ENCODE assay signal across 16 cellular contexts in the genomic region with DNA sequence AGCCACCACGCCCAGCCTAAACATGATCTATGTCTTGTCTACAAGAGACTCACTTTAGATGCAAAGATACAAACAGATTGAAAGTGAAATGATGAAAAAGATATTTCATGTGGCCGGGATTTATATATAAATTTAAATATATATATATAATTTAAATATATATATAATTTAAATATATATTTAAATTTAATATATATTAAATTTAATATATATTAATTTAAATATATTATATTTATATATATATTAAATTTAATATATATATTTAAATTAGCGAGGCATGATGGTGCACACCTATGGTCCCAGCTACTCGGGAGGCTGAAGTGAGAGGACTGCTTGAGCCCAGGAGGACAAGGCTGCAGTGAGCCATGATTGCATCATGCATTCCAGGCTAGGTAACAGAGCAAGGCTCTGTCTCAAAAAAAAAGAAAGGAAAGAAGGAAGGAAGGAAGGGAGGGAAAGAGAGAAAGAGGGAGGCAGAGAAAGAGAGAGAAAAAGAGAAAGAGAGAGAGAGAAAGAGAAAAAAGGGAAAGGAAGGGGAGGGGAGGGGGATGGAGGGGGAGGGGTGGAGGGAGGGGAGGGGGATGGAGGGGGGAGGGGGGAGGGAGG. TPM values are rescaled to one million over a fixed set of nuclear protein-coding genes. Genes with fewer than 3 reads are reported as not detected.
DNase-seq lines count a peak whose midpoint lies in the region; ATAC-seq, FAIRE-seq and TF ChIP-seq lines count a peak whose summit lies in the region.
"Had no signal": no experiment of that assay in that cellular context is flagged by ENCODE, and none has a peak within 500 bp of the region (broad histone marks: within the 10 kb centered on the region; RNA-seq: fewer than 3 reads in every experiment).

No MANE protein-coding gene starts in this region.

- no peaks in the 10 kb centered on the region for H4K20me1 ChIP-seq in HepG2 (ENCODE audit: insufficient read depth, low read length)
- no peaks in the 10 kb centered on the region for H4K20me1 ChIP-seq in IMR-90 (ENCODE audit: insufficient read depth, low read length)

- H3K9me1 ChIP-seq in IMR-90 (ENCODE audit: insufficient read depth, low read length), result no peaks in the 10 kb centered on the region

- no peak overlapping the region for H2BK15ac ChIP-seq in IMR-90 (ENCODE audit: low read depth, low read length)

- no peak overlapping the region for H3K23ac ChIP-seq in IMR-90 (ENCODE audit: low read depth, low read length)

- peaks cover 5% of the 10 kb centered on the region for H3K4me1 Mint-ChIP-seq in activated naive CD8-positive, alpha-beta T cell treated with anti-CD3 and anti-CD28 coated beads for 36 hours

- TF ChIP-seq EP300 in HepG2 (IDR thresholded peaks at IDR 0.05; ENCODE audit: low read depth in 2 of 2, low read length in 2 of 2) (no peak), HepG2 (CRISPR knock-in tag; IDR thresholded peaks at IDR 0.05; ENCODE audit: borderline replicate concordance) (no peak)

- H4K8ac ChIP-seq in IMR-90 (ENCODE audit: low read depth in 2 of 2, low read length in 2 of 2), result no peak overlapping the region

- H2AK5ac ChIP-seq in IMR-90 (ENCODE audit: low read depth, low read length), result no peak overlapping the region

- no peak overlapping the region for H3K56ac ChIP-seq in IMR-90 (ENCODE audit: extremely low read depth, insufficient read depth, low read length)

- H3K27me3 Mint-ChIP-seq in activated naive CD8-positive, alpha-beta T cell treated with anti-CD3 and anti-CD28 coated beads for 36 hours, result peaks cover 52% of the 10 kb centered on the region

- no peak for TF ChIP-seq RAD21 in HepG2 (CRISPR knock-in tag; IDR thresholded peaks at IDR 0.05)
- no peak for TF ChIP-seq RAD21 in IMR-90 (IDR thresholded peaks at IDR 0.05; ENCODE audit: low read length)

- no peak overlapping the region for H4K91ac ChIP-seq in IMR-90 (ENCODE audit: insufficient read depth, low read depth, low read length)

- H3K27ac ChIP-seq in HepG2 (ENCODE audit: extremely low read length, insufficient read depth, low read length), result no peak overlapping the region
- H3K27ac ChIP-seq in right lobe of liver, result no peak overlapping the region
- H3K27ac ChIP-seq in IMR-90 (ENCODE audit: insufficient read depth, low read length), result no peak overlapping the region
- no peak overlapping the region for H3K27ac ChIP-seq in brain microvascular endothelial cell
- H3K27ac ChIP-seq: GM23248 had no signal

- no peak for TF ChIP-seq CTCF in HepG2 (CRISPR knock-in tag; IDR thresholded peaks at IDR 0.05)
- TF ChIP-seq CTCF in right lobe of liver (IDR thresholded peaks at IDR 0.05), result no peak
- TF ChIP-seq CTCF in IMR-90 (conservative IDR thresholded peaks at IDR 0.05; ENCODE audit: low read depth, low read length), result no peak
- no peak for TF ChIP-seq CTCF in brain microvascular endothelial cell (IDR thresholded peaks at IDR 0.05; ENCODE audit: low read depth, low read length, missing control alignments)

- H3K36me3 Mint-ChIP-seq in activated naive CD8-positive, alpha-beta T cell treated with anti-CD3 and anti-CD28 coated beads for 36 hours, result peaks cover 2% of the 10 kb centered on the region
- H3K36me3 Mint-ChIP-seq: CD14-positive monocyte; CD8-positive, alpha-beta T cell had no signal

- no peak for FAIRE-seq in HepG2 (lab: Jason Lieb, UNC)

- CTCF ChIA-PET in HepG2 (lab: Yijun Ruan, JAX; ENCODE audit: low intra/inter-chr PET ratio, low total read pairs) (no interaction called here), IMR-90 (lab: Yijun Ruan, JAX) (no interaction called here)

- H3K36me3 ChIP-seq in HepG2 (replicated peaks in 1 of 2; ENCODE audit: control insufficient read depth in 1 of 2, insufficient read depth in 2 of 2, low read length in 2 of 2), result no peaks in the 10 kb centered on the region
- H3K36me3 ChIP-seq in right lobe of liver, result no peaks in the 10 kb centered on the region
- H3K36me3 ChIP-seq in IMR-90 (ENCODE audit: control insufficient read depth, insufficient read depth, low read length), result no peaks in the 10 kb centered on the region
- no peaks in the 10 kb centered on the region for H3K36me3 ChIP-seq in brain microvascular endothelial cell (replicated peaks)

- H3K4me1 ChIP-seq in HepG2 (ENCODE audit: insufficient read depth, low read length) (no peaks in the 10 kb centered on the region), right lobe of liver (no peaks in the 10 kb centered on the region), IMR-90 (ENCODE audit: control insufficient read depth, insufficient read depth, low read length) (no peaks in the 10 kb centered on the region)

- H3K9ac ChIP-seq in HepG2 (ENCODE audit: insufficient read depth, low read depth, low read length), result no peak overlapping the region
- no peak overlapping the region for H3K9ac ChIP-seq in IMR-90 (ENCODE audit: low read depth, low read length)
- H3K9ac ChIP-seq: GM23248 had no signal

- H3K4me3 ChIP-seq in HepG2 (replicated peaks in 1 of 3; ENCODE audit: insufficient read depth in 1 of 3, low read depth in 2 of 3, low read length in 3 of 3), result no peak overlapping the region
- no peak overlapping the region for H3K4me3 ChIP-seq in right lobe of liver
- no peak overlapping the region for H3K4me3 ChIP-seq in IMR-90 (ENCODE audit: insufficient read depth, low read depth, low read length)
- no peak overlapping the region for H3K4me3 ChIP-seq in brain microvascular endothelial cell (ENCODE audit: low read depth, low read length)
- H3K4me3 ChIP-seq: GM23248 had no signal

- no peak overlapping the region for H3K4me2 ChIP-seq in HepG2 (ENCODE audit: low read depth, low read length)
- H3K4me2 ChIP-seq in IMR-90 (ENCODE audit: low read depth, low read length), result no peak overlapping the region

- H2AK9ac ChIP-seq in IMR-90 (replicated peaks; ENCODE audit: low read depth, low read length, poor library complexity), result no peak overlapping the region

- no peak for TF ChIP-seq POLR2A in HepG2 (IDR thresholded peaks at IDR 0.05; ENCODE audit: insufficient read depth in 1 of 2, low read depth in 2 of 2, low read length in 2 of 2)
- TF ChIP-seq POLR2A in right lobe of liver (IDR thresholded peaks at IDR 0.05), result no peak
- no peak for TF ChIP-seq POLR2A in IMR-90 (IDR thresholded peaks at IDR 0.05; ENCODE audit: low read depth, low read length)

- no peak overlapping the region for H2BK5ac ChIP-seq in IMR-90 (ENCODE audit: low read depth, low read length, poor library complexity, severe bottlenecking)

- no peaks in the 10 kb centered on the region for H3K79me1 ChIP-seq in IMR-90 (ENCODE audit: low read depth in 1 of 2, low read length in 2 of 2)

- in situ Hi-C loops in HepG2 (cut with HindIII; ENCODE audit: extremely low pct_ligation_motif_present, low pct_unique_long_range_greater_than_20kb) (no loop called here), IMR-90 (cut with MboI; ENCODE audit: low sequenced_read_pairs) (loop anchor here (25.0 kb wide), 1 partner anchor 711 kb away; no protein-coding TSS in a partner anchor), brain microvascular endothelial cell (cut with HindIII; ENCODE audit: low pct_ligation_motif_present, low sequenced_read_pairs) (no loop called here)

- dilution Hi-C loops in IMR-90 (cut with HindIII; ENCODE audit: low sequenced_read_pairs, unreplicated experiment), result no loop called here

- no peak overlapping the region for H3K4me3 Mint-ChIP-seq in activated naive CD8-positive, alpha-beta T cell treated with anti-CD3 and anti-CD28 coated beads for 36 hours
- H3K4me3 Mint-ChIP-seq: CD8-positive, alpha-beta T cell had no signal

- H3K18ac ChIP-seq in IMR-90 (ENCODE audit: low read depth, low read length), result no peak overlapping the region

- no peaks in the 10 kb centered on the region for H3K79me2 ChIP-seq in HepG2 (ENCODE audit: insufficient read depth, low read length)

- WGBS in HepG2 (ENCODE audit: low lambda C conversion rate), result 55% methylated on average over 4 of the region's 4 CpGs
- WGBS in right lobe of liver (ENCODE audit: insufficient coverage, low coverage, low lambda C conversion rate, missing lambda C conversion rate), result 80% methylated on average over 4 of the region's 4 CpGs
- no CpG with 5 or more reads among the region's 4 CpGs for WGBS in IMR-90 (ENCODE audit: extremely low coverage in 2 of 2, insufficient read length in 1 of 2), 2 experiments

- no peak overlapping the region for H2BK120ac ChIP-seq in IMR-90 (ENCODE audit: low read depth, low read length)

- no peak overlapping the region for H4K5ac ChIP-seq in IMR-90 (ENCODE audit: low read depth, low read length)

- H3K9me3 Mint-ChIP-seq in activated naive CD8-positive, alpha-beta T cell treated with anti-CD3 and anti-CD28 coated beads for 36 hours, result no peaks in the 10 kb centered on the region

- peak overlapping the region; percentile 45 for H3K27ac Mint-ChIP-seq in activated naive CD8-positive, alpha-beta T cell treated with anti-CD3 and anti-CD28 coated beads for 36 hours
- H3K27ac Mint-ChIP-seq: CD14-positive monocyte; CD8-positive, alpha-beta T cell had no signal

- H3K4ac ChIP-seq in IMR-90 (ENCODE audit: low read depth, low read length), result no peak overlapping the region

- H3K14ac ChIP-seq in IMR-90 (replicated peaks; ENCODE audit: low read depth, low read length), result no peak overlapping the region

- BruUV-seq in HepG2 (replicated peaks; lab: Mats Ljungman, UMichigan), result no TSS peak
- no TSS peak for BruUV-seq in IMR-90 (replicated peaks; lab: Mats Ljungman, UMichigan)

- peaks cover 1% of the 10 kb centered on the region; the same call in 1 of the 2 replicates for H3K9me3 ChIP-seq in HepG2 (ENCODE audit: low read length)
- no peaks in the 10 kb centered on the region for H3K9me3 ChIP-seq in right lobe of liver
- peaks cover 6% of the 10 kb centered on the region; the same call in 1 of the 2 replicates for H3K9me3 ChIP-seq in IMR-90 (ENCODE audit: control insufficient read depth, insufficient read depth, low read length)

- H2AFZ ChIP-seq in HepG2 (ENCODE audit: low read length) (no peak overlapping the region), IMR-90 (replicated peaks; ENCODE audit: low read length, poor library complexity) (no peak overlapping the region)
- H2AFZ ChIP-seq: GM23248 had no signal

- H3K27me3 ChIP-seq in HepG2 (ENCODE audit: control insufficient read depth in 1 of 2, insufficient read depth in 2 of 2, low read length in 2 of 2), result peaks cover 1 to 14% of the 10 kb centered on the region in 2 experiments; a peak in 3 of 5 replicates
- no peaks in the 10 kb centered on the region for H3K27me3 ChIP-seq in right lobe of liver
- peaks cover 11% of the 10 kb centered on the region for H3K27me3 ChIP-seq in IMR-90 (ENCODE audit: control insufficient read depth, insufficient read depth, low read length)
- H3K27me3 ChIP-seq in brain microvascular endothelial cell (replicated peaks), result peaks cover 2% of the 10 kb centered on the region

- no peak for DNase-seq in HepG2 (ENCODE audit: low spot score)
- no peak for DNase-seq in right lobe of liver
- no peak for DNase-seq in IMR-90
- no peak for DNase-seq in activated naive CD8-positive, alpha-beta T cell treated with anti-CD3 and anti-CD28 coated beads for 36 hours
- DNase-seq in activated CD4-positive, CD25-positive, alpha-beta regulatory T cell treated with anti-CD3 and anti-CD28 coated beads, Interleukin-2, amount 50 U/mL, for 72 hours, result no peak
- DNase-seq in D341Med (ENCODE audit: low spot score), result no peak
- DNase-seq in brain microvascular endothelial cell, result no peak
- DNase-seq: CD8-positive, alpha-beta T cell; COR-L47; DMS53; H7 had no signal

- POLR2A ChIA-PET in HepG2 (lab: Yijun Ruan, JAX) (no interaction called here), IMR-90 (lab: Charles Lee; ENCODE audit: unreplicated experiment) (no interaction called here)

- intact Hi-C loops in HepG2 (cut with micrococcal nuclease; ENCODE audit: unreplicated experiment), result no loop called here
- intact Hi-C loops in right lobe of liver (cut with DNase I), result no loop called here
- intact Hi-C loops in IMR-90 (cut with micrococcal nuclease), result no loop called here

- H2BK20ac ChIP-seq in IMR-90 (ENCODE audit: low read depth, low read length), result no peak overlapping the region

- ATAC-seq in HepG2 (no peak), right lobe of liver (no peak), IMR-90 (ENCODE audit: low read depth) (no peak)
- ATAC-seq: CD8-positive, alpha-beta T cell had no signal

RNA-seq across cellular contexts. Expression of gene EVI5L, which starts 7.0 kb away (rescaled TPM):
- total RNA-seq in HepG2 (2016; rRNA removed; fragmentation: Illumina TruSeq; extraction: Trizol), result 1.3 and 1.7 TPM in 2 replicates
- total RNA-seq in HepG2 (2016; cell fraction: cytosol; rRNA removed; fragmentation: Illumina TruSeq; extraction: Trizol; ENCODE audit: low read depth), result 0.61 and 0.62 TPM in 2 replicates
- 1.1 and 1.6 TPM in 2 replicates for total RNA-seq in HepG2 (2016; cell fraction: insoluble cytoplasmic fraction; rRNA removed; fragmentation: Illumina TruSeq; extraction: Trizol)
- total RNA-seq in HepG2 (2016; cell fraction: membrane; rRNA removed; fragmentation: Illumina TruSeq; extraction: Trizol), result 1.6 and 1.7 TPM in 2 replicates
- 1.2 and 1.7 TPM in 2 replicates for total RNA-seq in HepG2 (2016; cell fraction: nucleus; rRNA removed; fragmentation: Illumina TruSeq; extraction: Trizol)
- 2.4 and 3.1 TPM in 2 replicates for polyA plus RNA-seq in HepG2 (2011; rRNA removed)
- polyA plus RNA-seq in HepG2 (2011; cell fraction: cytosol; rRNA removed), result 2.1 and 2.9 TPM in 2 replicates
- 8.0 and 8.2 TPM in 2 replicates for polyA plus RNA-seq in HepG2 (2011; cell fraction: nucleus; rRNA removed)
- polyA plus RNA-seq in HepG2 (2012), result 3.2 TPM in 2 replicates
- polyA plus RNA-seq in HepG2 (2016; cell fraction: cytosol; fragmentation: Illumina TruSeq; extraction: Trizol; ENCODE audit: low read depth), result 0.58 and 0.84 TPM in 2 replicates
- 1.7 and 2.0 TPM in 2 replicates for polyA plus RNA-seq in HepG2 (2016; cell fraction: insoluble cytoplasmic fraction; fragmentation: Illumina TruSeq; extraction: Trizol; ENCODE audit: low read depth)
- polyA plus RNA-seq in HepG2 (2016; cell fraction: membrane; fragmentation: Illumina TruSeq; extraction: Trizol; ENCODE audit: low read depth), result 1.4 and 1.6 TPM in 2 replicates
- polyA plus RNA-seq in HepG2 (2016; cell fraction: nucleus; fragmentation: Illumina TruSeq; extraction: Trizol; ENCODE audit: insufficient read depth, low read depth), result 3.6 and 4.8 TPM in 2 replicates
- polyA minus RNA-seq in HepG2 (2011; rRNA and poly(A)+ RNA removed; ENCODE audit: low replicate concordance), result 6.3 and 14.8 TPM in 2 replicates
- 1.1 and 1.3 TPM in 2 replicates for polyA minus RNA-seq in HepG2 (2011; cell fraction: cytosol; rRNA and poly(A)+ RNA removed)
- polyA minus RNA-seq in HepG2 (2011; cell fraction: nucleus; rRNA and poly(A)+ RNA removed), result 1.9 and 2.9 TPM in 2 replicates
- 1 to 10 TPM; 3.7 to 6.3 (median 4.9) TPM for total RNA-seq in right lobe of liver
- 12.7 and 15.0 TPM in 2 replicates for total RNA-seq in IMR-90 (2012; rRNA removed)
- polyA plus RNA-seq in IMR-90 (2012; rRNA removed), result 14.6 and 15.0 TPM in 2 replicates
- polyA plus RNA-seq in IMR-90 (2012; cell fraction: cytosol; rRNA removed), result 13.6 and 18.5 TPM in 2 replicates
- 21.0 and 37.0 TPM in 2 replicates for polyA plus RNA-seq in IMR-90 (2012; cell fraction: nucleus; rRNA removed; ENCODE audit: low replicate concordance)
- total RNA-seq in activated naive CD8-positive, alpha-beta T cell treated with anti-CD3 and anti-CD28 coated beads for 36 hours, result 1 to 10 TPM; 4.8 TPM

RNA-seq across cellular contexts. Expression of gene PRR36, which starts 51.2 kb away (rescaled TPM):
- total RNA-seq in HepG2 (2016; rRNA removed; fragmentation: Illumina TruSeq; extraction: Trizol) (0.07 TPM in 2 replicates), right lobe of liver (under 1 TPM in 4 of 6 experiments, not detected in 2; 0.07 to 0.37 (median 0.12) TPM), IMR-90 (2012; rRNA removed) (not detected in 2 replicates)
- total RNA-seq in HepG2 (2016; cell fraction: cytosol; rRNA removed; fragmentation: Illumina TruSeq; extraction: Trizol; ENCODE audit: low read depth), result 0.30 TPM in 1 of 2 replicates, not detected in the other
- total RNA-seq in HepG2 (2016; cell fraction: insoluble cytoplasmic fraction; rRNA removed; fragmentation: Illumina TruSeq; extraction: Trizol), result 0.09 and 0.30 TPM in 2 replicates
- total RNA-seq in HepG2 (2016; cell fraction: membrane; rRNA removed; fragmentation: Illumina TruSeq; extraction: Trizol), result 0.15 and 0.17 TPM in 2 replicates
- 0.09 and 0.22 TPM in 2 replicates for total RNA-seq in HepG2 (2016; cell fraction: nucleus; rRNA removed; fragmentation: Illumina TruSeq; extraction: Trizol)
- polyA plus RNA-seq in HepG2 (2011; rRNA removed) (0.17 TPM in 2 replicates), IMR-90 (2012; rRNA removed) (0.02 and 0.06 TPM in 2 replicates)
- polyA plus RNA-seq in HepG2 (2011; cell fraction: cytosol; rRNA removed), result 0.05 and 0.13 TPM in 2 replicates
- polyA plus RNA-seq in HepG2 (2011; cell fraction: nucleus; rRNA removed), result 0.73 and 1.3 TPM in 2 replicates
- polyA plus RNA-seq in HepG2 (2012), result 1.5 and 1.8 TPM in 2 replicates
- 0.23 and 0.25 TPM in 2 replicates for polyA plus RNA-seq in HepG2 (2016; cell fraction: cytosol; fragmentation: Illumina TruSeq; extraction: Trizol; ENCODE audit: low read depth)
- 0.54 and 0.83 TPM in 2 replicates for polyA plus RNA-seq in HepG2 (2016; cell fraction: insoluble cytoplasmic fraction; fragmentation: Illumina TruSeq; extraction: Trizol; ENCODE audit: low read depth)
- 0.34 and 0.41 TPM in 2 replicates for polyA plus RNA-seq in HepG2 (2016; cell fraction: membrane; fragmentation: Illumina TruSeq; extraction: Trizol; ENCODE audit: low read depth)
- polyA plus RNA-seq in HepG2 (2016; cell fraction: nucleus; fragmentation: Illumina TruSeq; extraction: Trizol; ENCODE audit: insufficient read depth, low read depth), result 1.3 and 1.5 TPM in 2 replicates
- 0.34 TPM in 1 of 2 replicates, not detected in the other for polyA minus RNA-seq in HepG2 (2011; rRNA and poly(A)+ RNA removed; ENCODE audit: low replicate concordance)
- polyA minus RNA-seq in HepG2 (2011; cell fraction: cytosol; rRNA and poly(A)+ RNA removed), result 0.97 and 1.1 TPM in 2 replicates
- polyA minus RNA-seq in HepG2 (2011; cell fraction: nucleus; rRNA and poly(A)+ RNA removed), result 0.25 and 0.26 TPM in 2 replicates
- polyA plus RNA-seq in IMR-90 (2012; cell fraction: cytosol; rRNA removed), result 0.05 and 0.21 TPM in 2 replicates
- 0.09 and 0.29 TPM in 2 replicates for polyA plus RNA-seq in IMR-90 (2012; cell fraction: nucleus; rRNA removed; ENCODE audit: low replicate concordance)
- total RNA-seq in activated naive CD8-positive, alpha-beta T cell treated with anti-CD3 and anti-CD28 coated beads for 36 hours, result under 1 TPM in 1 of 2 experiments, not detected in 1; 0.10 TPM
- total RNA-seq: GM23248 had no signal
- polyA plus RNA-seq: BJ, CD14-positive monocyte, GM23248 had no signal

RNA-seq across cellular contexts. Expression of gene CLEC4M, which starts 60.0 kb away (rescaled TPM):
- not detected in 2 replicates for total RNA-seq in HepG2 (2016; rRNA removed; fragmentation: Illumina TruSeq; extraction: Trizol)
- total RNA-seq in HepG2 (2016; cell fraction: cytosol; rRNA removed; fragmentation: Illumina TruSeq; extraction: Trizol; ENCODE audit: low read depth), result not detected in 2 replicates
- not detected in 2 replicates for total RNA-seq in HepG2 (2016; cell fraction: insoluble cytoplasmic fraction; rRNA removed; fragmentation: Illumina TruSeq; extraction: Trizol)
- total RNA-seq in HepG2 (2016; cell fraction: membrane; rRNA removed; fragmentation: Illumina TruSeq; extraction: Trizol), result not detected in 2 replicates
- not detected in 2 replicates for total RNA-seq in HepG2 (2016; cell fraction: nucleus; rRNA removed; fragmentation: Illumina TruSeq; extraction: Trizol)
- polyA plus RNA-seq in HepG2 (2011; rRNA removed), result 0.07 TPM in 1 of 2 replicates, not detected in the other
- polyA plus RNA-seq in HepG2 (2011; cell fraction: cytosol; rRNA removed), result not detected in 2 replicates
- not detected in 2 replicates for polyA plus RNA-seq in HepG2 (2011; cell fraction: nucleus; rRNA removed)
- not detected in 2 replicates for polyA plus RNA-seq in HepG2 (2012)
- polyA plus RNA-seq in HepG2 (2016; cell fraction: cytosol; fragmentation: Illumina TruSeq; extraction: Trizol; ENCODE audit: low read depth), result not detected in 2 replicates
- polyA plus RNA-seq in HepG2 (2016; cell fraction: insoluble cytoplasmic fraction; fragmentation: Illumina TruSeq; extraction: Trizol; ENCODE audit: low read depth), result not detected in 2 replicates
- not detected in 2 replicates for polyA plus RNA-seq in HepG2 (2016; cell fraction: membrane; fragmentation: Illumina TruSeq; extraction: Trizol; ENCODE audit: low read depth)
- polyA plus RNA-seq in HepG2 (2016; cell fraction: nucleus; fragmentation: Illumina TruSeq; extraction: Trizol; ENCODE audit: insufficient read depth, low read depth), result not detected in 2 replicates
- not detected in 2 replicates for polyA minus RNA-seq in HepG2 (2011; rRNA and poly(A)+ RNA removed; ENCODE audit: low replicate concordance)
- not detected in 2 replicates for polyA minus RNA-seq in HepG2 (2011; cell fraction: cytosol; rRNA and poly(A)+ RNA removed)
- not detected in 2 replicates for polyA minus RNA-seq in HepG2 (2011; cell fraction: nucleus; rRNA and poly(A)+ RNA removed)
- 10 to 100 TPM; 12.8 to 64.8 (median 20.8) TPM for total RNA-seq in right lobe of liver
- not detected in 2 replicates for total RNA-seq in IMR-90 (2012; rRNA removed)
- polyA plus RNA-seq in IMR-90 (2012; rRNA removed), result not detected in 2 replicates
- not detected in 2 replicates for polyA plus RNA-seq in IMR-90 (2012; cell fraction: cytosol; rRNA removed)
- not detected in 2 replicates for polyA plus RNA-seq in IMR-90 (2012; cell fraction: nucleus; rRNA removed; ENCODE audit: low replicate concordance)
- total RNA-seq in activated naive CD8-positive, alpha-beta T cell treated with anti-CD3 and anti-CD28 coated beads for 36 hours, result not detected
- total RNA-seq: A673; CD8-positive, alpha-beta T cell; GM23248; H7; HT-29 had no signal
- polyA plus RNA-seq: BJ, CD14-positive monocyte, GM23248 had no signal

Comparison
In these comparisons a context has a peak if more than half of its experiments do, and no peak if none do; other contexts are left out.
1. RNA of gene CLEC4M, which starts 60.0 kb away (total RNA-seq): 12.8 to 64.8 TPM in right lobe of liver; not detected in activated naive CD8-positive, alpha-beta T cell treated with anti-CD3 and anti-CD28 coated beads for 36 hours, not detected in HepG2 and not detected in IMR-90; every median in the first group is over 10 times any median in the second.